Comparison of ENCODE assay signal across 1 cellular context in the genomic region with DNA sequence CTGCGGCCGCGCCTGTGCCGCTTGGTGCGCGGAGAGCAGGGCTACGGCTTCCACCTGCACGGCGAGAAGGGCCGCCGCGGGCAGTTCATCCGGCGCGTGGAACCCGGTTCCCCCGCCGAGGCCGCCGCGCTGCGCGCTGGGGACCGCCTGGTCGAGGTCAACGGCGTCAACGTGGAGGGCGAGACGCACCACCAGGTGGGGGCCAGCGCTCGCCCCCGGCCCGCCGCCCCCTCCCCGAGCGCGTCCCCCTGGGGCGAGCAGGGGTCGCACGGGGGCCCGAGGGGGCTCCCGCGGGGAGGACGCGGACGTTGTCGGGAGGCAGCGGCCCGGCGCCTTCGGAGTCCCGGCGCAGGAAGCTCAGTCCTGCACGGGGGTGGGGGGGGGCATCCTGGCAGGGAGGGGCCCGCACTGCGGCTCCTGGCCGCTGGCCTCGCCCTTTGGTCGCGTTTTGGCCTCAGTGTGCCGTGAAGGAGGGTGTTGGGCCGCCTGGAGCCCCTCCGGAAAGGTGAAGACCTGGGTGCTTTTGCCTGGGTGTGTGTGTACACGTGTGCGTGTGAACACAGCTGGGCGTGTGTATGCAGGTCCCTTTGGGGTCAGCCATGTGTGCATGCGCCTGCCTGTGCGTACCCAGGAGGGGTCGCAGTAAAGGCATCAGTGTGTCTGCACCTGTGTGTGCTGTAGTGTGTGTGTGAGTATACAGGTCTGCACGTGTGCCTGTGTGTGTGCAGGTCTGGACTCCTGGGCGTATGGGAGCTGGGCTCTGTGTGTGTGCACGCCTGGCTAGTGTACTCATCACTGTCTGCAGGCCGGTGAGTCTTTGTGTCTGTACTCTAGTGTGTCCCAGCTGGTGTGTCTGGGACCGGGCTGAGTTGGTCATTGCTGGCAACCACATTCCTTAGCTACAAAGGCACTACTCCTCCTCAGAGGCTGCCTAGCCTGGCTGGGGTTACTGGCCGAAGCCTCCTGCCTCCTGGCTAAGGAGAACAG.
TF ChIP-seq lines count a peak whose summit lies in the region.

No MANE protein-coding gene starts in this region.

TF ChIP-seq in HepG2, 621 proteins besides CTCF, POLR2A, EP300 and RAD21 (continued from another document and continues in another):
- TF ChIP-seq, protein P1, sequence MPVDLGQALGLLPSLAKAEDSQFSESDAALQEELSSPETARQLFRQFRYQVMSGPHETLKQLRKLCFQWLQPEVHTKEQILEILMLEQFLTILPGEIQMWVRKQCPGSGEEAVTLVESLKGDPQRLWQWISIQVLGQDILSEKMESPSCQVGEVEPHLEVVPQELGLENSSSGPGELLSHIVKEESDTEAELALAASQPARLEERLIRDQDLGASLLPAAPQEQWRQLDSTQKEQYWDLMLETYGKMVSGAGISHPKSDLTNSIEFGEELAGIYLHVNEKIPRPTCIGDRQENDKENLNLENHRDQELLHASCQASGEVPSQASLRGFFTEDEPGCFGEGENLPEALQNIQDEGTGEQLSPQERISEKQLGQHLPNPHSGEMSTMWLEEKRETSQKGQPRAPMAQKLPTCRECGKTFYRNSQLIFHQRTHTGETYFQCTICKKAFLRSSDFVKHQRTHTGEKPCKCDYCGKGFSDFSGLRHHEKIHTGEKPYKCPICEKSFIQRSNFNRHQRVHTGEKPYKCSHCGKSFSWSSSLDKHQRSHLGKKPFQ (CRISPR knock-in tag; IDR thresholded peaks at IDR 0.05; ENCODE audit: insufficient replicate concordance), result no peak
- TF ChIP-seq RBAK (CRISPR knock-in tag; IDR thresholded peaks at IDR 0.05) (no peak), ZNF205 (CRISPR knock-in tag; IDR thresholded peaks at IDR 0.05) (no peak), YY1 (IDR thresholded peaks at IDR 0.05; ENCODE audit: insufficient read depth, insufficient replicate concordance, low read depth, low read length) (no peak), AHR (CRISPR knock-in tag; IDR thresholded peaks at IDR 0.05) (no peak), KDM5B (CRISPR knock-in tag; IDR thresholded peaks at IDR 0.05; ENCODE audit: borderline replicate concordance) (peak; percentile 50; the same call in 1 of the 2 replicates), ZNF781 (CRISPR knock-in tag; IDR thresholded peaks at IDR 0.05; ENCODE audit: borderline replicate concordance, not compliant biosample characterization) (no peak), TCF7 (IDR thresholded peaks at IDR 0.05; ENCODE audit: low read depth) (no peak), POLR2AphosphoS5 (IDR thresholded peaks at IDR 0.05; ENCODE audit: low read depth, low read length) (no peak), SALL1 (CRISPR knock-in tag; IDR thresholded peaks at IDR 0.05) (no peak), TP53 (CRISPR knock-in tag; conservative IDR thresholded peaks at IDR 0.05) (no peak), MED13 (CRISPR knock-in tag; IDR thresholded peaks at IDR 0.05) (no peak), ZNF24 (IDR thresholded peaks at IDR 0.05) (no peak), KDM2A (CRISPR knock-in tag; IDR thresholded peaks at IDR 0.05; ENCODE audit: borderline replicate concordance, low read depth) (peak; percentile 49), NR1H2 (CRISPR knock-in tag; IDR thresholded peaks at IDR 0.05; ENCODE audit: borderline replicate concordance, low read depth) (no peak; the same call in 1 of the 2 replicates), ZNF234 (CRISPR knock-in tag; conservative IDR thresholded peaks at IDR 0.05) (no peak), ZFP90 (CRISPR knock-in tag; IDR thresholded peaks at IDR 0.05; ENCODE audit: borderline replicate concordance) (peak; percentile 99), ZNF567 (CRISPR knock-in tag; IDR thresholded peaks at IDR 0.05; ENCODE audit: borderline replicate concordance) (no peak), ZNF563 (CRISPR knock-in tag; IDR thresholded peaks at IDR 0.05) (no peak; the same call in 1 of the 2 replicates), AGO1 (IDR thresholded peaks at IDR 0.05; ENCODE audit: low read depth, low read length, poor library complexity, severe bottlenecking) (no peak), ZNF441 (CRISPR knock-in tag; IDR thresholded peaks at IDR 0.05; ENCODE audit: borderline replicate concordance) (no peak), CEBPG (CRISPR knock-in tag; IDR thresholded peaks at IDR 0.05) (no peak), ZBTB8A (CRISPR knock-in tag; IDR thresholded peaks at IDR 0.05; ENCODE audit: borderline replicate concordance, low read depth) (no peak), ZNF7 (CRISPR knock-in tag; IDR thresholded peaks at IDR 0.05) (no peak), SMAD9 (CRISPR knock-in tag; IDR thresholded peaks at IDR 0.05) (no peak), ATAD3A (CRISPR knock-in tag; IDR thresholded peaks at IDR 0.05) (no peak), GFI1 (CRISPR knock-in tag; IDR thresholded peaks at IDR 0.05; ENCODE audit: borderline replicate concordance) (no peak), ETV5 (CRISPR knock-in tag; IDR thresholded peaks at IDR 0.05; ENCODE audit: borderline replicate concordance) (no peak), PRPF4 (IDR thresholded peaks at IDR 0.05; ENCODE audit: low read depth, low read length, poor library complexity, severe bottlenecking) (no peak), ZNF713 (CRISPR knock-in tag; IDR thresholded peaks at IDR 0.05) (no peak), IKZF4 (CRISPR knock-in tag; IDR thresholded peaks at IDR 0.05; ENCODE audit: borderline replicate concordance, low read depth, not compliant biosample characterization) (no peak), PLRG1 (conservative IDR thresholded peaks at IDR 0.05) (no peak)
- TF ChIP-seq, protein P2, sequence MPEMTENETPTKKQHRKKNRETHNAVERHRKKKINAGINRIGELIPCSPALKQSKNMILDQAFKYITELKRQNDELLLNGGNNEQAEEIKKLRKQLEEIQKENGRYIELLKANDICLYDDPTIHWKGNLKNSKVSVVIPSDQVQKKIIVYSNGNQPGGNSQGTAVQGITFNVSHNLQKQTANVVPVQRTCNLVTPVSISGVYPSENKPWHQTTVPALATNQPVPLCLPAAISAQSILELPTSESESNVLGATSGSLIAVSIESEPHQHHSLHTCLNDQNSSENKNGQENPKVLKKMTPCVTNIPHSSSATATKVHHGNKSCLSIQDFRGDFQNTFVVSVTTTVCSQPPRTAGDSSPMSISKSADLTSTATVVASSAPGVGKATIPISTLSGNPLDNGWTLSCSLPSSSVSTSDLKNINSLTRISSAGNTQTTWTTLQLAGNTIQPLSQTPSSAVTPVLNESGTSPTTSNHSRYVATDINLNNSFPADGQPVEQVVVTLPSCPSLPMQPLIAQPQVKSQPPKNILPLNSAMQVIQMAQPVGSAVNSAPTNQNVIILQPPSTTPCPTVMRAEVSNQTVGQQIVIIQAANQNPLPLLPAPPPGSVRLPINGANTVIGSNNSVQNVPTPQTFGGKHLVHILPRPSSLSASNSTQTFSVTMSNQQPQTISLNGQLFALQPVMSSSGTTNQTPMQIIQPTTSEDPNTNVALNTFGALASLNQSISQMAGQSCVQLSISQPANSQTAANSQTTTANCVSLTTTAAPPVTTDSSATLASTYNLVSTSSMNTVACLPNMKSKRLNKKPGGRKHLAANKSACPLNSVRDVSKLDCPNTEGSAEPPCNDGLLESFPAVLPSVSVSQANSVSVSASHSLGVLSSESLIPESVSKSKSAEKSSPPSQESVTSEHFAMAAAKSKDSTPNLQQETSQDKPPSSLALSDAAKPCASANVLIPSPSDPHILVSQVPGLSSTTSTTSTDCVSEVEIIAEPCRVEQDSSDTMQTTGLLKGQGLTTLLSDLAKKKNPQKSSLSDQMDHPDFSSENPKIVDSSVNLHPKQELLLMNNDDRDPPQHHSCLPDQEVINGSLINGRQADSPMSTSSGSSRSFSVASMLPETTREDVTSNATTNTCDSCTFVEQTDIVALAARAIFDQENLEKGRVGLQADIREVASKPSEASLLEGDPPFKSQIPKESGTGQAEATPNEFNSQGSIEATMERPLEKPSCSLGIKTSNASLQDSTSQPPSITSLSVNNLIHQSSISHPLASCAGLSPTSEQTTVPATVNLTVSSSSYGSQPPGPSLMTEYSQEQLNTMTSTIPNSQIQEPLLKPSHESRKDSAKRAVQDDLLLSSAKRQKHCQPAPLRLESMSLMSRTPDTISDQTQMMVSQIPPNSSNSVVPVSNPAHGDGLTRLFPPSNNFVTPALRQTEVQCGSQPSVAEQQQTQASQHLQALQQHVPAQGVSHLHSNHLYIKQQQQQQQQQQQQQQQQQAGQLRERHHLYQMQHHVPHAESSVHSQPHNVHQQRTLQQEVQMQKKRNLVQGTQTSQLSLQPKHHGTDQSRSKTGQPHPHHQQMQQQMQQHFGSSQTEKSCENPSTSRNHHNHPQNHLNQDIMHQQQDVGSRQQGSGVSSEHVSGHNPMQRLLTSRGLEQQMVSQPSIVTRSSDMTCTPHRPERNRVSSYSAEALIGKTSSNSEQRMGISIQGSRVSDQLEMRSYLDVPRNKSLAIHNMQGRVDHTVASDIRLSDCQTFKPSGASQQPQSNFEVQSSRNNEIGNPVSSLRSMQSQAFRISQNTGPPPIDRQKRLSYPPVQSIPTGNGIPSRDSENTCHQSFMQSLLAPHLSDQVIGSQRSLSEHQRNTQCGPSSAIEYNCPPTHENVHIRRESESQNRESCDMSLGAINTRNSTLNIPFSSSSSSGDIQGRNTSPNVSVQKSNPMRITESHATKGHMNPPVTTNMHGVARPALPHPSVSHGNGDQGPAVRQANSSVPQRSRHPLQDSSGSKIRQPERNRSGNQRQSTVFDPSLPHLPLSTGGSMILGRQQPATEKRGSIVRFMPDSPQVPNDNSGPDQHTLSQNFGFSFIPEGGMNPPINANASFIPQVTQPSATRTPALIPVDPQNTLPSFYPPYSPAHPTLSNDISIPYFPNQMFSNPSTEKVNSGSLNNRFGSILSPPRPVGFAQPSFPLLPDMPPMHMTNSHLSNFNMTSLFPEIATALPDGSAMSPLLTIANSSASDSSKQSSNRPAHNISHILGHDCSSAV (CRISPR knock-in tag; IDR thresholded peaks at IDR 0.05; ENCODE audit: borderline replicate concordance), result no peak
- TF ChIP-seq, protein P3, sequence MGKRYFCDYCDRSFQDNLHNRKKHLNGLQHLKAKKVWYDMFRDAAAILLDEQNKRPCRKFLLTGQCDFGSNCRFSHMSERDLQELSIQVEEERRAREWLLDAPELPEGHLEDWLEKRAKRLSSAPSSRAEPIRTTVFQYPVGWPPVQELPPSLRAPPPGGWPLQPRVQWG (CRISPR knock-in tag; IDR thresholded peaks at IDR 0.05; ENCODE audit: borderline replicate concordance, low read depth), result no peak
- TF ChIP-seq, protein P4, sequence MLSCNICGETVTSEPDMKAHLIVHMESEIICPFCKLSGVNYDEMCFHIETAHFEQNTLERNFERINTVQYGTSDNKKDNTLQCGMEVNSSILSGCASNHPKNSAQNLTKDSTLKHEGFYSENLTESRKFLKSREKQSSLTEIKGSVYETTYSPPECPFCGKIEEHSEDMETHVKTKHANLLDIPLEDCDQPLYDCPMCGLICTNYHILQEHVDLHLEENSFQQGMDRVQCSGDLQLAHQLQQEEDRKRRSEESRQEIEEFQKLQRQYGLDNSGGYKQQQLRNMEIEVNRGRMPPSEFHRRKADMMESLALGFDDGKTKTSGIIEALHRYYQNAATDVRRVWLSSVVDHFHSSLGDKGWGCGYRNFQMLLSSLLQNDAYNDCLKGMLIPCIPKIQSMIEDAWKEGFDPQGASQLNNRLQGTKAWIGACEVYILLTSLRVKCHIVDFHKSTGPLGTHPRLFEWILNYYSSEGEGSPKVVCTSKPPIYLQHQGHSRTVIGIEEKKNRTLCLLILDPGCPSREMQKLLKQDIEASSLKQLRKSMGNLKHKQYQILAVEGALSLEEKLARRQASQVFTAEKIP (CRISPR knock-in tag; IDR thresholded peaks at IDR 0.05; ENCODE audit: borderline replicate concordance), result no peak
- TF ChIP-seq, protein P5, sequence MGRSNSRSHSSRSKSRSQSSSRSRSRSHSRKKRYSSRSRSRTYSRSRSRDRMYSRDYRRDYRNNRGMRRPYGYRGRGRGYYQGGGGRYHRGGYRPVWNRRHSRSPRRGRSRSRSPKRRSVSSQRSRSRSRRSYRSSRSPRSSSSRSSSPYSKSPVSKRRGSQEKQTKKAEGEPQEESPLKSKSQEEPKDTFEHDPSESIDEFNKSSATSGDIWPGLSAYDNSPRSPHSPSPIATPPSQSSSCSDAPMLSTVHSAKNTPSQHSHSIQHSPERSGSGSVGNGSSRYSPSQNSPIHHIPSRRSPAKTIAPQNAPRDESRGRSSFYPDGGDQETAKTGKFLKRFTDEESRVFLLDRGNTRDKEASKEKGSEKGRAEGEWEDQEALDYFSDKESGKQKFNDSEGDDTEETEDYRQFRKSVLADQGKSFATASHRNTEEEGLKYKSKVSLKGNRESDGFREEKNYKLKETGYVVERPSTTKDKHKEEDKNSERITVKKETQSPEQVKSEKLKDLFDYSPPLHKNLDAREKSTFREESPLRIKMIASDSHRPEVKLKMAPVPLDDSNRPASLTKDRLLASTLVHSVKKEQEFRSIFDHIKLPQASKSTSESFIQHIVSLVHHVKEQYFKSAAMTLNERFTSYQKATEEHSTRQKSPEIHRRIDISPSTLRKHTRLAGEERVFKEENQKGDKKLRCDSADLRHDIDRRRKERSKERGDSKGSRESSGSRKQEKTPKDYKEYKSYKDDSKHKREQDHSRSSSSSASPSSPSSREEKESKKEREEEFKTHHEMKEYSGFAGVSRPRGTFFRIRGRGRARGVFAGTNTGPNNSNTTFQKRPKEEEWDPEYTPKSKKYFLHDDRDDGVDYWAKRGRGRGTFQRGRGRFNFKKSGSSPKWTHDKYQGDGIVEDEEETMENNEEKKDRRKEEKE (IDR thresholded peaks at IDR 0.05), result no peak
- TF ChIP-seq, protein P6, sequence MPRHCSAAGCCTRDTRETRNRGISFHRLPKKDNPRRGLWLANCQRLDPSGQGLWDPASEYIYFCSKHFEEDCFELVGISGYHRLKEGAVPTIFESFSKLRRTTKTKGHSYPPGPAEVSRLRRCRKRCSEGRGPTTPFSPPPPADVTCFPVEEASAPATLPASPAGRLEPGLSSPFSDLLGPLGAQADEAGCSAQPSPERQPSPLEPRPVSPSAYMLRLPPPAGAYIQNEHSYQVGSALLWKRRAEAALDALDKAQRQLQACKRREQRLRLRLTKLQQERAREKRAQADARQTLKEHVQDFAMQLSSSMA (CRISPR knock-in tag; IDR thresholded peaks at IDR 0.05), result no peak
- TF ChIP-seq, protein P7, sequence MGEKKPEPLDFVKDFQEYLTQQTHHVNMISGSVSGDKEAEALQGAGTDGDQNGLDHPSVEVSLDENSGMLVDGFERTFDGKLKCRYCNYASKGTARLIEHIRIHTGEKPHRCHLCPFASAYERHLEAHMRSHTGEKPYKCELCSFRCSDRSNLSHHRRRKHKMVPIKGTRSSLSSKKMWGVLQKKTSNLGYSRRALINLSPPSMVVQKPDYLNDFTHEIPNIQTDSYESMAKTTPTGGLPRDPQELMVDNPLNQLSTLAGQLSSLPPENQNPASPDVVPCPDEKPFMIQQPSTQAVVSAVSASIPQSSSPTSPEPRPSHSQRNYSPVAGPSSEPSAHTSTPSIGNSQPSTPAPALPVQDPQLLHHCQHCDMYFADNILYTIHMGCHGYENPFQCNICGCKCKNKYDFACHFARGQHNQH (CRISPR knock-in tag; IDR thresholded peaks at IDR 0.05), result no peak; the same call in 1 of the 2 replicates
- TF ChIP-seq, protein P8, sequence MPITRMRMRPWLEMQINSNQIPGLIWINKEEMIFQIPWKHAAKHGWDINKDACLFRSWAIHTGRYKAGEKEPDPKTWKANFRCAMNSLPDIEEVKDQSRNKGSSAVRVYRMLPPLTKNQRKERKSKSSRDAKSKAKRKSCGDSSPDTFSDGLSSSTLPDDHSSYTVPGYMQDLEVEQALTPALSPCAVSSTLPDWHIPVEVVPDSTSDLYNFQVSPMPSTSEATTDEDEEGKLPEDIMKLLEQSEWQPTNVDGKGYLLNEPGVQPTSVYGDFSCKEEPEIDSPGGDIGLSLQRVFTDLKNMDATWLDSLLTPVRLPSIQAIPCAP (CRISPR knock-in tag; IDR thresholded peaks at IDR 0.05; ENCODE audit: low read depth), result no peak
